20 cellular contexts compared by ENCODE assay signal in the genomic region with DNA sequence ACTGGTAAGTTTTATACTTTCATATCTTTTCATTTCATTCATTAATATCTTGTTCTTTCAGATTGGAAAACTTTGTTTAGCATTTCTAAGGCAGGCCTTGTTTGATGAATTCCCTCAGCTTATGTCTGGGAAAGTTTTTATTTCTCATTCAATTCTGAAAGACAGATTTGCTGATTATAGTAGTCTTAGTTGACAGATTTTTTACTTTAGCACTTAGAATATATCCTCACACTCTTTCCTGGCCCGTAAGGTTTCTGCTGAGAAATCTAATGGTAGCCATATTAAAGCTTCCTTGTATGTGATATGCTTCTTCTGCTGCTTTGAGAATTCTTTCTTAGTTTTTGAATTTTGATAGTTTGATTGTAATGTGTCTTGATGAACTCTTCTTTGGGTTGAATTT.
"Had no signal": no experiment of that assay in that cellular context is flagged by ENCODE, and none has a peak within 500 bp of the region (broad histone marks: within the 10 kb centered on the region; RNA-seq: fewer than 3 reads in every experiment).

No MANE protein-coding gene starts in this region.

- H3K4me1 ChIP-seq: esophagus muscularis mucosa, foreskin keratinocyte, gastroesophageal sphincter, heart left ventricle, left lung, lower lobe of right lung had no signal

- H3K27ac ChIP-seq: coronary artery, dorsolateral prefrontal cortex, esophagus muscularis mucosa, foreskin keratinocyte, gastroesophageal sphincter, heart left ventricle, hepatocyte, left lung, lower lobe of right lung had no signal

- ATAC-seq: foreskin keratinocyte; gastroesophageal sphincter; heart left ventricle; left cardiac atrium; left lung; left ventricle myocardium superior; lower lobe of right lung; mucosa of descending colon; naive thymus-derived CD8-positive, alpha-beta T cell had no signal

- H3K9me3 ChIP-seq: gastroesophageal sphincter, left lung, lower lobe of right lung, mucosa of descending colon had no signal

- H3K36me3 ChIP-seq: esophagus muscularis mucosa, gastroesophageal sphincter, heart left ventricle, left lung, lower lobe of right lung had no signal

- DNase-seq: dermis blood vessel endothelial cell; dorsolateral prefrontal cortex; effector CD4-positive, alpha-beta T cell; effector memory CD4-positive, alpha-beta T cell; foreskin keratinocyte; heart left ventricle; hypothalamus; immature natural killer cell; left cardiac atrium; left lung; left ventricle myocardium superior; lower lobe of right lung; mesenchymal stem cell; mucosa of descending colon; naive B cell; naive thymus-derived CD8-positive, alpha-beta T cell had no signal

- H3K4me3 ChIP-seq: coronary artery, dorsolateral prefrontal cortex, esophagus muscularis mucosa, gastroesophageal sphincter, heart left ventricle, hepatocyte, left lung, lower lobe of right lung, mucosa of descending colon had no signal
